18 cellular contexts compared by ENCODE assay signal in the genomic region with DNA sequence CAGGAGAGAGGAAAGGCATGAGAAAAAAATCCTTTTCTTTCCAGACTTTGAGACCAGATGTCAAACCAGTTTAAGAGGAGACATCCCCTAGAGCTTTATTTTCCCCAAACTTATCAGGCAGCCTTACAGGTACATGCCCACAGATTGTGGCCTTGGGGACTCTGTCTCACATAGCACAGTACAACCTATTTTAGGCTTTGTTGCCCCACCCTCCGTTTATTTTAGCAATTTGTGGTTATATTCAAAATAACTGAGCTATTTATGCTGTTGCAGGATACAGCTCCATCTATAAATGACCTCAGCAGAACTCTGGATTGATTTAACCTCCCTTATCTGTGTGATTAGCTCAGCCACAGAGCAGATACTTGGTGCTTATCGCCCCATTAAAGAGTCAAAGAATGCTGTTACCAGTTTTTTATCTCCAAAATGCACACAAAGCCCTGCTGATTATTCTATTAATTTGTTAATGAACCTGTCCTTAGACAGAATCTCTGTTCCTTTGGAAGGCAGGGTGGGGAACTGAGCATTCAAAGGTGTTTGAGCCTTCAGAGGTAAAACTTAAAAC.
DNase-seq lines count a peak whose midpoint lies in the region; ATAC-seq and TF ChIP-seq lines count a peak whose summit lies in the region.
"Had no signal": no experiment of that assay in that cellular context is flagged by ENCODE, and none has a peak within 500 bp of the region (broad histone marks: within the 10 kb centered on the region; RNA-seq: fewer than 3 reads in every experiment).

No MANE protein-coding gene starts in this region.

- H4K8ac ChIP-seq in mesendoderm (ENCODE audit: low read depth, low read length): no peak overlapping the region

- no peak overlapping the region for H2AK5ac ChIP-seq in mesendoderm (ENCODE audit: low read length)

- H3K4me1 Mint-ChIP-seq in type B pancreatic cell (ENCODE audit: unreplicated experiment): no peaks in the 10 kb centered on the region
- H3K4me1 Mint-ChIP-seq: B cell; CD4-positive, CD25-positive, alpha-beta regulatory T cell had no signal

- H3K27me3 Mint-ChIP-seq in type B pancreatic cell: peaks cover 54% of the 10 kb centered on the region
- H3K27me3 Mint-ChIP-seq: B cell had no signal

- H3K79me1 ChIP-seq in mesendoderm (ENCODE audit: low read length): no peaks in the 10 kb centered on the region

- no peak overlapping the region for H3K4ac ChIP-seq in mesendoderm (ENCODE audit: low read depth, low read length)

- H3K23ac ChIP-seq in mesendoderm (ENCODE audit: low read length): no peak overlapping the region

- no peak overlapping the region for H3K9ac ChIP-seq in mesendoderm (ENCODE audit: low read length)
- H3K9ac ChIP-seq: BLaER1 had no signal

- no peak for TF ChIP-seq CTCF in cardiac muscle cell (IDR thresholded peaks at IDR 0.05; ENCODE audit: low read depth, low read length)
- no peak for TF ChIP-seq CTCF in type B pancreatic cell (conservative IDR thresholded peaks at IDR 0.05)
- TF ChIP-seq CTCF in ascending aorta (IDR thresholded peaks at IDR 0.05): no peak

- no peak overlapping the region for H4K5ac ChIP-seq in mesendoderm (ENCODE audit: low read length)

- no peak overlapping the region for H3K4me3 Mint-ChIP-seq in type B pancreatic cell
- H3K4me3 Mint-ChIP-seq: B cell; CD4-positive, CD25-positive, alpha-beta regulatory T cell; CD8-positive, alpha-beta T cell; HFFc6 had no signal

- no peaks in the 10 kb centered on the region for H3K36me3 ChIP-seq in cardiac muscle cell
- no peaks in the 10 kb centered on the region for H3K36me3 ChIP-seq in mesendoderm (ENCODE audit: control insufficient read depth, insufficient read depth, low read length)
- H3K36me3 ChIP-seq in ascending aorta: no peaks in the 10 kb centered on the region
- H3K36me3 ChIP-seq: BLaER1, HAP-1 had no signal

- no peak overlapping the region for H3K56ac ChIP-seq in mesendoderm (ENCODE audit: low read length)

- no CpG with 5 or more reads among the region's 2 CpGs for WGBS in mesendoderm (ENCODE audit: extremely low coverage, insufficient coverage, low lambda C conversion rate)

- H3K27me3 ChIP-seq in cardiac muscle cell (no peaks in the 10 kb centered on the region), mesendoderm (ENCODE audit: insufficient read depth, low read length, poor library complexity) (no peaks in the 10 kb centered on the region), ascending aorta (no peaks in the 10 kb centered on the region)
- H3K27me3 ChIP-seq: BLaER1 had no signal

- intact Hi-C loops in left cardiac atrium (cut with DNase I) (no loop called here), ascending aorta (cut with DNase I) (no loop called here)

- no peaks in the 10 kb centered on the region for H3K79me2 ChIP-seq in mesendoderm (ENCODE audit: control insufficient read depth, insufficient read depth, low read length)

- H3K36me3 Mint-ChIP-seq in type B pancreatic cell: peaks cover 3% of the 10 kb centered on the region
- H3K36me3 Mint-ChIP-seq: CD4-positive, CD25-positive, alpha-beta regulatory T cell; CD8-positive, alpha-beta T cell had no signal

- no peak overlapping the region for H3K4me2 ChIP-seq in mesendoderm (ENCODE audit: low read length)
- H3K4me2 ChIP-seq: BLaER1 had no signal

- ATAC-seq in left cardiac atrium: no peak
- ATAC-seq: CD8-positive, alpha-beta T cell had no signal

- H3K9me3 ChIP-seq in cardiac muscle cell (ENCODE audit: low read depth) (no peaks in the 10 kb centered on the region), ascending aorta (no peaks in the 10 kb centered on the region)
- H3K9me3 ChIP-seq: HAP-1 had no signal

- peaks cover 5% of the 10 kb centered on the region for H3K9me3 Mint-ChIP-seq in type B pancreatic cell

- H3K4me1 ChIP-seq in cardiac muscle cell (ENCODE audit: low read depth) (peaks cover 20% of the 10 kb centered on the region), mesendoderm (ENCODE audit: control insufficient read depth, low read depth, low read length) (no peaks in the 10 kb centered on the region), ascending aorta (no peaks in the 10 kb centered on the region)
- H3K4me1 ChIP-seq: HAP-1 had no signal

- H3K18ac ChIP-seq in mesendoderm (ENCODE audit: low read length): no peak overlapping the region

- DNase-seq in cardiac muscle cell (ENCODE audit: low read depth in 1 of 2, low spot score in 1 of 2) (no peak), left cardiac atrium (no peak), mesendoderm (peak; percentile 67), type B pancreatic cell (ENCODE audit: extremely low spot score, unreplicated experiment) (no peak), NCI-H446 treated with DMSO at 0.1 percent for 48 hours (lab: John Stamatoyannopoulos, UW) (no peak), ascending aorta (ENCODE audit: low spot score in 2 of 2) (no peak)
- DNase-seq: Caco-2; CD4-positive, CD25-positive, alpha-beta regulatory T cell; CD8-positive, alpha-beta T cell; DMS153; DND-41; GOT3; HFFc6 had no signal

- no peak overlapping the region for H2BK5ac ChIP-seq in mesendoderm (ENCODE audit: low read length)

- H3K27ac Mint-ChIP-seq in type B pancreatic cell: peak overlapping the region; percentile 35
- H3K27ac Mint-ChIP-seq: B cell; CD4-positive, CD25-positive, alpha-beta regulatory T cell; CD8-positive, alpha-beta T cell; HFFc6 had no signal

- H2BK120ac ChIP-seq in mesendoderm (ENCODE audit: low read depth, low read length): no peak overlapping the region

- H3K4me3 ChIP-seq in cardiac muscle cell (no peak overlapping the region), mesendoderm (ENCODE audit: low read length) (no peak overlapping the region), ascending aorta (no peak overlapping the region)
- H3K4me3 ChIP-seq: BLaER1, HAP-1 had no signal

- H2BK15ac ChIP-seq in mesendoderm (replicated peaks; ENCODE audit: low read depth): no peak overlapping the region

- H3K27ac ChIP-seq in cardiac muscle cell (peak overlapping the region; percentile 41), mesendoderm (ENCODE audit: low read depth, low read length) (no peak overlapping the region), ascending aorta (no peak overlapping the region)
- H3K27ac ChIP-seq: 22Rv1, BLaER1, C4-2B had no signal
